3 cellular contexts compared by ENCODE assay signal in genomic region chr7:92684274-92684673, GRCh38.
TF ChIP-seq lines count a peak whose summit lies in the region.

No MANE protein-coding gene starts in this region.

TF ChIP-seq in SK-N-SH, 30 proteins besides CTCF, POLR2A, EP300 and RAD21:
- no peak for TF ChIP-seq IRF3 (IDR thresholded peaks at IDR 0.05; ENCODE audit: low read depth, low read length)
- no peak for TF ChIP-seq GATA2 (CRISPR knock-in tag; IDR thresholded peaks at IDR 0.05)
- TF ChIP-seq EZH2phosphoT487 (IDR thresholded peaks at IDR 0.05; ENCODE audit: borderline replicate concordance, low read depth), result no peak
- no peak for TF ChIP-seq SIN3A (IDR thresholded peaks at IDR 0.05; ENCODE audit: borderline replicate concordance, low read depth, low read length)
- no peak for TF ChIP-seq RXRA (IDR thresholded peaks at IDR 0.05; ENCODE audit: borderline replicate concordance, low read depth)
- no peak for TF ChIP-seq YY1 (IDR thresholded peaks at IDR 0.05; ENCODE audit: low read depth)
- TF ChIP-seq GABPA (IDR thresholded peaks at IDR 0.05; ENCODE audit: low read depth), result no peak
- no peak for TF ChIP-seq TEAD4 (IDR thresholded peaks at IDR 0.05; ENCODE audit: borderline replicate concordance, insufficient read depth)
TF ChIP-seq in SK-N-SH: peak in this region for 0.

TF ChIP-seq in SK-N-SH treated with all-trans-retinoic acid at 6 μM for 48 hours, 23 proteins besides CTCF, POLR2A, EP300 and RAD21 (continued from another document):
- TF ChIP-seq OSR1 (CRISPR knock-in tag; IDR thresholded peaks at IDR 0.05) (no peak), ARNTL (CRISPR knock-in tag; IDR thresholded peaks at IDR 0.05; ENCODE audit: borderline replicate concordance, low read depth) (no peak), PPARA (CRISPR knock-in tag; IDR thresholded peaks at IDR 0.05; ENCODE audit: borderline replicate concordance) (no peak), ESRRG (CRISPR knock-in tag; IDR thresholded peaks at IDR 0.05) (no peak), ZFP30 (CRISPR knock-in tag; IDR thresholded peaks at IDR 0.05) (no peak), ZC3H10 (CRISPR knock-in tag; IDR thresholded peaks at IDR 0.05) (no peak), TCF4 (CRISPR knock-in tag; IDR thresholded peaks at IDR 0.05; ENCODE audit: borderline replicate concordance) (no peak), ZFP3 (CRISPR knock-in tag; IDR thresholded peaks at IDR 0.05) (no peak), GLIS3 (CRISPR knock-in tag; IDR thresholded peaks at IDR 0.05) (no peak), ZNF565 (CRISPR knock-in tag; conservative IDR thresholded peaks at IDR 0.05; ENCODE audit: low read depth) (no peak), RARB (CRISPR knock-in tag; IDR thresholded peaks at IDR 0.05) (no peak), BACH2 (CRISPR knock-in tag; IDR thresholded peaks at IDR 0.05; ENCODE audit: borderline replicate concordance) (no peak), CSDC2 (CRISPR knock-in tag; IDR thresholded peaks at IDR 0.05) (no peak), SNAI2 (CRISPR knock-in tag; IDR thresholded peaks at IDR 0.05) (no peak), ZNF70 (CRISPR knock-in tag; IDR thresholded peaks at IDR 0.05) (no peak), ISL1 (CRISPR knock-in tag; IDR thresholded peaks at IDR 0.05) (no peak)
- TF ChIP-seq, protein P1, sequence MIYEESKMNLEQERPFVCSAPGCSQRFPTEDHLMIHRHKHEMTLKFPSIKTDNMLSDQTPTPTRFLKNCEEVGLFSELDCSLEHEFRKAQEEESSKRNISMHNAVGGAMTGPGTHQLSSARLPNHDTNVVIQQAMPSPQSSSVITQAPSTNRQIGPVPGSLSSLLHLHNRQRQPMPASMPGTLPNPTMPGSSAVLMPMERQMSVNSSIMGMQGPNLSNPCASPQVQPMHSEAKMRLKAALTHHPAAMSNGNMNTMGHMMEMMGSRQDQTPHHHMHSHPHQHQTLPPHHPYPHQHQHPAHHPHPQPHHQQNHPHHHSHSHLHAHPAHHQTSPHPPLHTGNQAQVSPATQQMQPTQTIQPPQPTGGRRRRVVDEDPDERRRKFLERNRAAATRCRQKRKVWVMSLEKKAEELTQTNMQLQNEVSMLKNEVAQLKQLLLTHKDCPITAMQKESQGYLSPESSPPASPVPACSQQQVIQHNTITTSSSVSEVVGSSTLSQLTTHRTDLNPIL (CRISPR knock-in tag; IDR thresholded peaks at IDR 0.05; ENCODE audit: low read depth), result no peak

TF ChIP-seq in GM23338, 12 proteins besides CTCF, POLR2A, EP300 and RAD21:
- TF ChIP-seq EZH2phosphoT487 (IDR thresholded peaks at IDR 0.05; ENCODE audit: unreplicated experiment), result no peak
- TF ChIP-seq ETS1 (IDR thresholded peaks at IDR 0.05), result no peak
